1 cellular context compared by ENCODE assay signal in genomic region chr14:73047808-73048207, GRCh38.
TF ChIP-seq lines count a peak whose summit lies in the region.

No MANE protein-coding gene starts in this region.

TF ChIP-seq in K562, 482 proteins besides CTCF, POLR2A, EP300 and RAD21 (continued from another document):
- TF ChIP-seq GABPA (tag; conservative IDR thresholded peaks at IDR 0.05; ENCODE audit: low read depth) (no peak), ZSCAN29 (IDR thresholded peaks at IDR 0.05) (no peak), NFE2 (IDR thresholded peaks at IDR 0.05; ENCODE audit: low read depth) (no peak), ZBTB9 (CRISPR knock-in tag; IDR thresholded peaks at IDR 0.05) (no peak), NFE2L1 (tag; IDR thresholded peaks at IDR 0.05; ENCODE audit: borderline replicate concordance, low read depth) (no peak), SMAD4 (CRISPR knock-in tag; conservative IDR thresholded peaks at IDR 0.05) (no peak), ZNF354B (CRISPR knock-in tag; IDR thresholded peaks at IDR 0.05) (no peak), SRSF7 (optimal IDR thresholded peaks at IDR 0.05; ENCODE audit: low read depth, low read length) (no peak), ATF3 (IDR thresholded peaks at IDR 0.05) (no peak), ATF3 (CRISPR knock-in tag; conservative IDR thresholded peaks at IDR 0.05) (no peak), HDAC1 (IDR thresholded peaks at IDR 0.05) (no peak), PPARD (CRISPR knock-in tag; IDR thresholded peaks at IDR 0.05) (no peak), ZNF224 (CRISPR knock-in tag; IDR thresholded peaks at IDR 0.05) (no peak), DPF2 (IDR thresholded peaks at IDR 0.05) (no peak), XRCC4 (IDR thresholded peaks at IDR 0.05; ENCODE audit: extremely low read depth, insufficient read depth, insufficient read length) (no peak), EGR1 (conservative IDR thresholded peaks at IDR 0.05) (no peak)
- TF ChIP-seq, protein P1, sequence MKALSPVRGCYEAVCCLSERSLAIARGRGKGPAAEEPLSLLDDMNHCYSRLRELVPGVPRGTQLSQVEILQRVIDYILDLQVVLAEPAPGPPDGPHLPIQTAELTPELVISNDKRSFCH (CRISPR knock-in tag; IDR thresholded peaks at IDR 0.05): no peak
- TF ChIP-seq, protein P1 (tag; IDR thresholded peaks at IDR 0.05): no peak
